Comparison of ENCODE assay signal across 29 cellular contexts in genomic region chr4:98267498-98267897, GRCh38.
"Had no signal": no experiment of that assay in that cellular context is flagged by ENCODE, and none has a peak within 500 bp of the region (broad histone marks: within the 10 kb centered on the region; RNA-seq: fewer than 3 reads in every experiment).

No MANE protein-coding gene starts in this region.

- H3K9me3 ChIP-seq: gastroesophageal sphincter, mucosa of descending colon, neutrophil, right lobe of liver, transverse colon, upper lobe of right lung, uterus had no signal

- ATAC-seq: esophagus mucosa; foreskin keratinocyte; gastroesophageal sphincter; heart left ventricle; left lobe of liver; mucosa of descending colon; natural killer cell treated with Interleukin-12 subunit alpha and Interleukin-12 subunit beta and Interleukin-15 and Interleukin-18, amount 100 ng/mL, for 72 hours; right lobe of liver; stimulated activated naive CD8-positive, alpha-beta T cell treated with anti-CD3 and anti-CD28 coated beads, Interleukin-15, amount 100 ng/mL, for 72 hours; upper lobe of right lung had no signal

- FAIRE-seq: small intestine had no signal

- H3K4me2 ChIP-seq: hepatocyte had no signal

- H3K36me3 ChIP-seq: gastroesophageal sphincter, heart left ventricle, neutrophil, right lobe of liver, suprapubic skin, transverse colon, upper lobe of right lung, uterus had no signal

- H3K27ac Mint-ChIP-seq: mesothelial cell of epicardium; natural killer cell treated with Interleukin-12 subunit alpha and Interleukin-12 subunit beta and Interleukin-15 and Interleukin-18, amount 100 ng/mL, for 72 hours; progenitor cell of endocrine pancreas had no signal

- H3K27ac ChIP-seq: epithelial cell of prostate, gastroesophageal sphincter, heart left ventricle, hepatocyte, neutrophil, parathyroid adenoma, right lobe of liver, suprapubic skin, transverse colon, upper lobe of right lung, uterus had no signal

- DNase-seq: cortex of kidney; foreskin keratinocyte; heart left ventricle; kidney; mesenchymal stem cell; mucosa of descending colon; naive B cell; right lobe of liver; small intestine; stimulated activated CD4-positive, alpha-beta T cell treated with anti-CD3 and anti-CD28 coated beads, Interleukin-15, amount 100 ng/mL, for 24 hours; stimulated activated CD4-positive, alpha-beta T cell treated with anti-CD3 and anti-CD28 coated beads, Interleukin-2, amount 100 ng/mL, for 48 hours; stimulated activated naive CD4-positive, alpha-beta T cell; stimulated activated naive CD8-positive, alpha-beta T cell treated with anti-CD3 and anti-CD28 coated beads, Interleukin-15, amount 100 ng/mL, for 72 hours; transverse colon; upper lobe of right lung; uterus had no signal

- H3K27me3 Mint-ChIP-seq: naive B cell; natural killer cell treated with Interleukin-12 subunit alpha and Interleukin-12 subunit beta and Interleukin-15 and Interleukin-18, amount 100 ng/mL, for 72 hours; progenitor cell of endocrine pancreas; stimulated activated naive CD8-positive, alpha-beta T cell treated with anti-CD3 and anti-CD28 coated beads, Interleukin-15, amount 100 ng/mL, for 72 hours had no signal

- H3K4me1 ChIP-seq: parathyroid adenoma, uterus had no signal

- H3K4me3 ChIP-seq: gastroesophageal sphincter, heart left ventricle, hepatocyte, lung, mucosa of descending colon, right lobe of liver, suprapubic skin, transverse colon, upper lobe of right lung, uterus had no signal

- H3K9ac ChIP-seq: parathyroid adenoma had no signal

- H3K4me3 Mint-ChIP-seq: mesothelial cell of epicardium; naive B cell; natural killer cell treated with Interleukin-12 subunit alpha and Interleukin-12 subunit beta and Interleukin-15 and Interleukin-18, amount 100 ng/mL, for 72 hours; neural crest cell; stimulated activated naive CD8-positive, alpha-beta T cell treated with anti-CD3 and anti-CD28 coated beads, Interleukin-15, amount 100 ng/mL, for 72 hours had no signal

- H2AFZ ChIP-seq: hepatocyte, parathyroid adenoma had no signal

- H3K9me3 Mint-ChIP-seq: natural killer cell treated with Interleukin-12 subunit alpha and Interleukin-12 subunit beta and Interleukin-15 and Interleukin-18, amount 100 ng/mL, for 72 hours had no signal

- H3K27me3 ChIP-seq: foreskin keratinocyte, gastroesophageal sphincter, heart left ventricle, hepatocyte, neutrophil, right lobe of liver, suprapubic skin, transverse colon, upper lobe of right lung, uterus had no signal
